In genomic region chr21:31261759-31262158, GRCh38 we compare ENCODE assay signal across 18 cellular contexts.
DNase-seq lines count a peak whose midpoint lies in the region; ATAC-seq, FAIRE-seq and TF ChIP-seq lines count a peak whose summit lies in the region.
"Had no signal": no experiment of that assay in that cellular context is flagged by ENCODE, and none has a peak within 500 bp of the region (broad histone marks: within the 10 kb centered on the region; RNA-seq: fewer than 3 reads in every experiment).

No MANE protein-coding gene starts in this region.

- H3K27ac Mint-ChIP-seq in GM23338 (0 out of 2 replicates have a peak overlapping the region, but pooled peaks have one; percentile 44), WTC11 (peak overlapping the region; percentile 80; the same call in 1 of the 2 replicates), nephron progenitor cell (peak overlapping the region; percentile 67)
- H3K27ac Mint-ChIP-seq: CD4-positive, alpha-beta memory T cell; HFFc6 had no signal

- 80% methylated on average over 8 of the region's 8 CpGs for WGBS in SK-N-SH (ENCODE audit: low lambda C conversion rate)

- no peaks in the 10 kb centered on the region for H3K4me1 ChIP-seq in GM23338 (ENCODE audit: insufficient read depth)
- no peaks in the 10 kb centered on the region for H3K4me1 ChIP-seq in SK-N-SH (ENCODE audit: control insufficient read depth in 1 of 2, insufficient read depth in 2 of 2, low read depth in 1 of 2, low read length in 1 of 2)
- H3K4me1 ChIP-seq: HAP-1 had no signal

- H3K4me1 Mint-ChIP-seq in GM23338 (peaks cover 12% of the 10 kb centered on the region; the same call in 2 of the 3 replicates), WTC11 (peaks cover 16% of the 10 kb centered on the region), nephron progenitor cell (peaks cover 26% of the 10 kb centered on the region)

- H2AFZ ChIP-seq in GM23338: no peak overlapping the region
- no peak overlapping the region for H2AFZ ChIP-seq in SK-N-SH (ENCODE audit: low read depth)
- H2AFZ ChIP-seq: GM23248 had no signal

- H3K4me3 ChIP-seq in GM23338 (no peak overlapping the region), SK-N-SH (ENCODE audit: low read depth in 2 of 2, low read length in 1 of 2) (no peak overlapping the region)
- H3K4me3 ChIP-seq: GM12878, GM23248, HAP-1 had no signal

- TF ChIP-seq EP300 in SK-N-SH (IDR thresholded peaks at IDR 0.05; ENCODE audit: borderline replicate concordance in 1 of 2, low read depth in 1 of 2, low read length in 1 of 2): no peak

- no peak overlapping the region for H3K4me3 Mint-ChIP-seq in GM23338
- no peak overlapping the region for H3K4me3 Mint-ChIP-seq in WTC11
- no peak overlapping the region for H3K4me3 Mint-ChIP-seq in nephron progenitor cell
- H3K4me3 Mint-ChIP-seq: CD4-positive, alpha-beta memory T cell; HFFc6 had no signal

- H3K27ac ChIP-seq in GM23338 (ENCODE audit: low read depth): no peak overlapping the region
- H3K27ac ChIP-seq in SK-N-SH (ENCODE audit: low read depth in 2 of 2, low read length in 1 of 2): no peak overlapping the region
- H3K27ac ChIP-seq: GM23248 had no signal

- TF ChIP-seq CTCF in GM23338 (conservative IDR thresholded peaks at IDR 0.05; ENCODE audit: low read depth in 2 of 2) (no peak), WTC11 (IDR thresholded peaks at IDR 0.05) (no peak), nephron progenitor cell (IDR thresholded peaks at IDR 0.05) (no peak), D721Med (IDR thresholded peaks at IDR 0.05; ENCODE audit: insufficient read depth, missing control alignments) (no peak), SK-N-SH (IDR thresholded peaks at IDR 0.05) (no peak)

- no peaks in the 10 kb centered on the region for H3F3A ChIP-seq in GM23338 (replicated peaks; ENCODE audit: low read depth)
- no peaks in the 10 kb centered on the region for H3F3A ChIP-seq in SK-N-SH (replicated peaks; ENCODE audit: insufficient read depth)

- no peak for TF ChIP-seq RAD21 in SK-N-SH (IDR thresholded peaks at IDR 0.05; ENCODE audit: low read length)

- H3K9me3 ChIP-seq in SK-N-SH: no peaks in the 10 kb centered on the region
- H3K9me3 ChIP-seq: HAP-1 had no signal

- H4K20me1 ChIP-seq in GM23338 (replicated peaks; ENCODE audit: insufficient read depth) (no peaks in the 10 kb centered on the region), SK-N-SH (ENCODE audit: insufficient read depth) (no peaks in the 10 kb centered on the region)

- no peak for ATAC-seq in GM23338
- no peak for ATAC-seq in WTC11
- ATAC-seq in GM19395 (IDR thresholded peaks at IDR 0.05; ENCODE audit: unreplicated experiment): no peak
- ATAC-seq: GM12878 had no signal

- H3K9ac ChIP-seq in SK-N-SH: no peak overlapping the region
- H3K9ac ChIP-seq: GM23248 had no signal

- H3K79me2 ChIP-seq in GM23338 (replicated peaks; ENCODE audit: insufficient read depth) (no peaks in the 10 kb centered on the region; the same call in 1 of the 2 replicates), SK-N-SH (ENCODE audit: insufficient read depth) (no peaks in the 10 kb centered on the region)

- H3K9me3 Mint-ChIP-seq in GM23338 (no peaks in the 10 kb centered on the region), WTC11 (no peaks in the 10 kb centered on the region), nephron progenitor cell (no peaks in the 10 kb centered on the region)
- H3K9me3 Mint-ChIP-seq: CD4-positive, alpha-beta memory T cell had no signal

- H3K4me2 ChIP-seq in GM23338: no peak overlapping the region
- no peak overlapping the region for H3K4me2 ChIP-seq in SK-N-SH

- CTCF ChIA-PET in WTC11 (lab: Charles Lee) (interaction anchor here (0.7 kb wide), 2 partner anchors 11 to 69 kb away, joined by 3 to 4 read pairs; no protein-coding TSS in a partner anchor), SK-N-SH (lab: Yijun Ruan, JAX) (interaction anchor here (0.8 to 1.4 kb wide), 2 partner anchors 14 to 23 kb away, joined by 3 read pairs; no protein-coding TSS in a partner anchor)

- POLR2A ChIA-PET in WTC11 (lab: Charles Lee) (no interaction called here), SK-N-SH (lab: Yijun Ruan, JAX) (no interaction called here)

- H3K9me2 ChIP-seq in GM23338 (ENCODE audit: insufficient read depth) (no peaks in the 10 kb centered on the region; the same call in 1 of the 2 replicates), SK-N-SH (no peaks in the 10 kb centered on the region)

- H3K36me3 ChIP-seq in GM23338 (ENCODE audit: insufficient read depth): no peaks in the 10 kb centered on the region
- H3K36me3 ChIP-seq in SK-N-SH (replicated peaks in 1 of 2; ENCODE audit: control insufficient read depth in 1 of 2, insufficient read depth in 2 of 2, low read length in 1 of 2): no peaks in the 10 kb centered on the region
- H3K36me3 ChIP-seq: HAP-1 had no signal

- no peaks in the 10 kb centered on the region for H3K27me3 ChIP-seq in GM23338 (ENCODE audit: insufficient read depth)
- no peaks in the 10 kb centered on the region for H3K27me3 ChIP-seq in SK-N-SH (ENCODE audit: insufficient read depth)

- no peak for FAIRE-seq in D721Med (lab: Jason Lieb, UNC)
- FAIRE-seq: GM12878 had no signal

- no peak for DNase-seq in GM23338 (ENCODE audit: low spot score)
- no peak for DNase-seq in WTC11 (ENCODE audit: low spot score)
- DNase-seq in nephron progenitor cell: no peak
- DNase-seq in occipital lobe (lab: John Stamatoyannopoulos, UW): peak; percentile 10
- DNase-seq in D721Med (ENCODE audit: insufficient read length, low spot score): no peak
- DNase-seq in SK-N-SH: no peak
- no peak for DNase-seq in NCI-H1436 (lab: John Stamatoyannopoulos, UW)
- DNase-seq: Calu3; CD4-positive, alpha-beta memory T cell; COR-L47; DMS153; DND-41; GDM1; GM23248; HFFc6 had no signal

- no peaks in the 10 kb centered on the region for H3K27me3 Mint-ChIP-seq in GM23338 (ENCODE audit: insufficient read depth, low read depth, poor library complexity)
- H3K27me3 Mint-ChIP-seq in WTC11 (ENCODE audit: low read depth): no peaks in the 10 kb centered on the region
- no peaks in the 10 kb centered on the region for H3K27me3 Mint-ChIP-seq in nephron progenitor cell (ENCODE audit: low read depth, poor library complexity)

- H3K36me3 Mint-ChIP-seq in GM23338 (ENCODE audit: low read depth): no peaks in the 10 kb centered on the region; the same call in 2 of the 3 replicates
- no peaks in the 10 kb centered on the region for H3K36me3 Mint-ChIP-seq in WTC11
- H3K36me3 Mint-ChIP-seq in nephron progenitor cell (ENCODE audit: low read depth): peaks cover 50% of the 10 kb centered on the region

TF ChIP-seq in GM23338, 12 proteins besides CTCF, POLR2A, EP300 and RAD21:
- no peak for TF ChIP-seq STAT1 (IDR thresholded peaks at IDR 0.05; ENCODE audit: unreplicated experiment)
- no peak for TF ChIP-seq ZNF114 (CRISPR knock-in tag; IDR thresholded peaks at IDR 0.05)
- no peak for TF ChIP-seq CREB1 (CRISPR knock-in tag; IDR thresholded peaks at IDR 0.05; ENCODE audit: low read depth)
- TF ChIP-seq EZH2 (IDR thresholded peaks at IDR 0.05; ENCODE audit: low read depth, unreplicated experiment): no peak
- no peak for TF ChIP-seq NANOG (IDR thresholded peaks at IDR 0.05; ENCODE audit: borderline replicate concordance)
- no peak for TF ChIP-seq ZNF331 (CRISPR knock-in tag; IDR thresholded peaks at IDR 0.05; ENCODE audit: low read depth)

TF ChIP-seq in WTC11, 78 proteins besides CTCF, POLR2A, EP300 and RAD21 (continues in another document):
- no peak for TF ChIP-seq RORB (CRISPR knock-in tag; IDR thresholded peaks at IDR 0.05)
- no peak for TF ChIP-seq GTF2I (CRISPR knock-in tag; conservative IDR thresholded peaks at IDR 0.05)
- TF ChIP-seq E2F4 (CRISPR knock-in tag; IDR thresholded peaks at IDR 0.05; ENCODE audit: borderline replicate concordance, low read depth): no peak
- TF ChIP-seq JAZF1 (CRISPR knock-in tag; IDR thresholded peaks at IDR 0.05): no peak
- no peak for TF ChIP-seq IRF1 (CRISPR knock-in tag; IDR thresholded peaks at IDR 0.05)
- no peak for TF ChIP-seq JUN (CRISPR knock-in tag; IDR thresholded peaks at IDR 0.05)
- TF ChIP-seq ATF1 (CRISPR knock-in tag; IDR thresholded peaks at IDR 0.05): no peak

TF ChIP-seq in SK-N-SH, 30 proteins besides CTCF, POLR2A, EP300 and RAD21:
- TF ChIP-seq GATA2 (CRISPR knock-in tag; IDR thresholded peaks at IDR 0.05): no peak
- no peak for TF ChIP-seq CHD2 (IDR thresholded peaks at IDR 0.05; ENCODE audit: low read length, partially characterized antibody)
- no peak for TF ChIP-seq MEF2A (IDR thresholded peaks at IDR 0.05; ENCODE audit: borderline replicate concordance, low read depth)
- TF ChIP-seq RCOR1 (IDR thresholded peaks at IDR 0.05; ENCODE audit: low read length): no peak
- TF ChIP-seq NFIC (IDR thresholded peaks at IDR 0.05; ENCODE audit: borderline replicate concordance): no peak
- TF ChIP-seq PBX3 (IDR thresholded peaks at IDR 0.05): no peak
- TF ChIP-seq SIN3A (IDR thresholded peaks at IDR 0.05; ENCODE audit: borderline replicate concordance, low read depth, low read length): no peak
- TF ChIP-seq GABPA (IDR thresholded peaks at IDR 0.05; ENCODE audit: low read depth): no peak
